In the genomic region with DNA sequence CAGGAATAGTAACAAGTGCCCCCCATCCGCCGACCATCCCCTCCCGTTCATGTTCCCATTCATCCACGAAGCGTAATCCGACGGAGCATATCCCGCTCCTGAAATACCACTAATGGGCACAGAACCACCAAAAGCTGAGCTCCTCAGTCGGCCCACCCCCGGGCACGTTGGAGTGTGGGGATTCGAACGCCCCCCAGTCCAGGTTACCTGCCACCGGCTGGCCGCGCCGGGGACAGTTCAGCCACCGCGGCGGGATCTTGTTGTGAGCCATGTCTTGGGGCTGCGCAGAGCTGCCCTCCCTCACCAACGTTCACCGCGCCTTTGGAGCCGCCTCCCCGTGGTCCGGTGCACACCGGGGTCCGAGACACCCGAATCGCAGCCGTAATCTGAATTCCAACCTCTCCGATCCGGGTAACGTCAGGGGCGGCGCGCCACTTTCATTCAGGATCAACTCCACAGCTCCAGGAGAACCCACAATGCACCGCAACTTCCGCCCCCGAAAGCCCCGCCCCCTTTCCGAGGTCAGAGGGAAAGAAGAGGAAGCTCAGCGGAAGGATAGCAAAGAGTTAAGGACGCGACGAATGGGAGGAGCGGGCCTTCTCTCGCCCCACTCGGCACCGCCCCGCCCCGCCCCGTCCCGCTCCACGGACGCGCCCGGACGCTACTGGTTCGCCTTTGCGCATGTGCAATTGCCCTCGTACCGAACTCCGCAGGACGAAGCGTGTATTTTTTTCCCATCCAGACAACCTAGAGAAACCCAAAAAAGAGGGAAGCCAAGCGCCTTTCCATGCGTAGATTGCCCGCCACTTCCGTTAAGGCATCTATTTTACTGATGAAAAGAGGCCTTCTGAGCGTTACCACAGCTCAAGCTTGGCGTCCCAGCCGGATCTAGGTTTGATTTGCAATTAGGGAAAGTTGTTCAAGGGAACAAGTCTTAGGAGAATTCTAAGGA, we compare ENCODE assay signal across 8 cellular contexts. TPM values are rescaled to one million over a fixed set of nuclear protein-coding genes. Genes with fewer than 3 reads are reported as not detected.
DNase-seq lines count a peak whose midpoint lies in the region; ATAC-seq and TF ChIP-seq lines count a peak whose summit lies in the region.

Gene RNGTT, minus strand, starts transcription at position 480 of the 952 bp plus-strand sequence. Its CDS starts 209 bp downstream, at position 271.

- peaks cover 10% of the 10 kb centered on the region for H3K9me3 ChIP-seq in upper lobe of right lung

- TF ChIP-seq CTCF in GM13976 (IDR thresholded peaks at IDR 0.05; ENCODE audit: borderline replicate concordance, control extremely low read depth, extremely low read depth, insufficient read depth, missing control alignments), result no peak
- no peak for TF ChIP-seq CTCF in upper lobe of right lung (IDR thresholded peaks at IDR 0.05)

- peak within 1 kb of the TSS; percentile 99 for H3K4me3 ChIP-seq in upper lobe of right lung

- ATAC-seq in HG02870 (IDR thresholded peaks at IDR 0.05; ENCODE audit: unreplicated experiment), result peak; percentile 96
- peak; percentile 100 for ATAC-seq in left cardiac atrium
- ATAC-seq in upper lobe of right lung, result peak; percentile 100

- intact Hi-C loops in T-helper 1 cell treated with Interleukin-12 subunit alpha and Interleukin-12 subunit beta and Interleukin-4 antibody, amounts not matched to agents 30 ng/mL and 1 ng/mL, for 36 hours (cut with micrococcal nuclease), result loop anchor here (1.0 to 10.0 kb wide), 21 partner anchors 19 to 1811 kb away; partner anchors contain the start of genes AKIRIN2, CASP8AP2, LYRM2 and MAP3K7
- intact Hi-C loops in left cardiac atrium (cut with DNase I) (no loop called here), posterior vena cava (cut with DNase I) (no loop called here), upper lobe of right lung (cut with DNase I) (no loop called here)

- H3K36me3 ChIP-seq in upper lobe of right lung, result no peaks in the 10 kb centered on the region

- no peaks in the 10 kb centered on the region for H3K27me3 ChIP-seq in upper lobe of right lung

- H3K4me1 ChIP-seq in upper lobe of right lung, result peaks cover 12% of the 10 kb centered on the region

- peak within 1 kb of the TSS; percentile 82 for H3K27ac ChIP-seq in upper lobe of right lung

- peak; percentile 99 for DNase-seq in GM13976 (ENCODE audit: low spot score)
- peak; percentile 95 for DNase-seq in NCI-H146 treated with DMSO at 0.1 percent for 48 hours (lab: John Stamatoyannopoulos, UW; ENCODE audit: unreplicated experiment)
- DNase-seq in amniotic stem cell (lab: John Stamatoyannopoulos, UW), result peak; percentile 99
- peak; percentile 99 for DNase-seq in left cardiac atrium
- DNase-seq in posterior vena cava (ENCODE audit: low spot score), result peak; percentile 100
- DNase-seq in upper lobe of right lung, result peak; percentile 100

- in situ Hi-C loops in GM13976 (cut with MboI; ENCODE audit: low sequenced_read_pairs, unreplicated experiment), result no loop called here

RNA-seq across cellular contexts. Expression of gene RNGTT, which starts in this region (rescaled TPM):
- total RNA-seq in T-helper 1 cell treated with Interleukin-12 subunit alpha and Interleukin-12 subunit beta and Interleukin-4 antibody, amounts not matched to agents 30 ng/mL and 1 ng/mL, for 36 hours, result 24.4 and 26.2 TPM in 2 replicates
- total RNA-seq in left cardiac atrium, result 10 to 100 TPM in 1 of 2 donors, 1 to 10 TPM in 1; 8.6 to 10.1 TPM
- total RNA-seq in posterior vena cava, result 10 to 100 TPM; 13.2 to 13.5 TPM
- 12.3 TPM for total RNA-seq in upper lobe of right lung

Comparison
In these comparisons a context has a peak if more than half of its experiments do, and no peak if none do; other contexts are left out.
1. Peak in every context shown above with its lines: DNase-seq, ATAC-seq, H3K4me3 ChIP-seq and H3K27ac ChIP-seq.